Comparison of ENCODE assay signal across 8 cellular contexts in genomic region chr17:63405741-63406261, GRCh38. TPM values are rescaled to one million over a fixed set of nuclear protein-coding genes. Genes with fewer than 3 reads are reported as not detected.
A peak's percentile ranks its signal among the peaks of the same experiment; 100 is the strongest.
DNase-seq lines count a peak whose midpoint lies in the region; ATAC-seq and TF ChIP-seq lines count a peak whose summit lies in the region.

No MANE protein-coding gene starts in this region.

- peak overlapping the region in 1 of 2 donors; percentile 5 for H3K27ac Mint-ChIP-seq in activated naive CD4-positive, alpha-beta T cell treated with anti-CD3 and anti-CD28 coated beads, Interleukin-2, amount 50 U/mL, for 72 hours
- H3K27ac Mint-ChIP-seq in progenitor cell of endocrine pancreas, result no peak overlapping the region

- peak; percentile 59 for TF ChIP-seq CTCF in foreskin fibroblast (IDR thresholded peaks at IDR 0.05; ENCODE audit: low read depth, low read length)
- TF ChIP-seq CTCF in progenitor cell of endocrine pancreas (IDR thresholded peaks at IDR 0.05; ENCODE audit: unreplicated experiment), result peak; percentile 67

- H3K4me3 ChIP-seq in foreskin fibroblast (ENCODE audit: low read depth in 1 of 2, low read length in 2 of 2), result no peak overlapping the region

- H3K36me3 Mint-ChIP-seq in activated naive CD4-positive, alpha-beta T cell treated with anti-CD3 and anti-CD28 coated beads, Interleukin-2, amount 50 U/mL, for 72 hours, result no peaks in the 10 kb centered on the region
- no peaks in the 10 kb centered on the region for H3K36me3 Mint-ChIP-seq in progenitor cell of endocrine pancreas (ENCODE audit: insufficient read depth)

- H3K4me1 Mint-ChIP-seq in progenitor cell of endocrine pancreas (ENCODE audit: low read depth), result no peaks in the 10 kb centered on the region

- no peak overlapping the region for H3K4me3 Mint-ChIP-seq in progenitor cell of endocrine pancreas (ENCODE audit: low read depth)

- H3K9me3 Mint-ChIP-seq in activated naive CD4-positive, alpha-beta T cell treated with anti-CD3 and anti-CD28 coated beads, Interleukin-2, amount 50 U/mL, for 72 hours, result no peaks in the 10 kb centered on the region
- H3K9me3 Mint-ChIP-seq in progenitor cell of endocrine pancreas (ENCODE audit: low read depth), result no peaks in the 10 kb centered on the region

- no peak for DNase-seq in activated naive CD4-positive, alpha-beta T cell treated with anti-CD3 and anti-CD28 coated beads, Interleukin-2, amount 50 U/mL, for 72 hours (ENCODE audit: low spot score in 2 of 2)
- DNase-seq in activated naive CD4-positive, alpha-beta T cell (lab: John Stamatoyannopoulos, UW), result no peak
- DNase-seq in NCI-H1105 treated with DMSO at 0.1 percent for 48 hours (lab: John Stamatoyannopoulos, UW), result peak; percentile 64
- peak; percentile 57 for DNase-seq in SW480 (ENCODE audit: low spot score)
- DNase-seq in foreskin fibroblast, result peak; percentile 73 to 81
- DNase-seq in progenitor cell of endocrine pancreas (ENCODE audit: low spot score, unreplicated experiment), result no peak

- H3K27me3 Mint-ChIP-seq in progenitor cell of endocrine pancreas, result no peaks in the 10 kb centered on the region

- peak; percentile 87 to 92 for ATAC-seq in activated naive CD4-positive, alpha-beta T cell treated with anti-CD3 and anti-CD28 coated beads, Interleukin-2, amount 50 U/mL, for 72 hours
- ATAC-seq in HG03460 (IDR thresholded peaks at IDR 0.05; ENCODE audit: unreplicated experiment) (no peak), GM21786 (IDR thresholded peaks at IDR 0.05; ENCODE audit: unreplicated experiment) (no peak)

RNA-seq across cellular contexts. Expression of gene CYB561, which starts 40.3 kb away (rescaled TPM):
- total RNA-seq in activated naive CD4-positive, alpha-beta T cell treated with anti-CD3 and anti-CD28 coated beads, Interleukin-2, amount 50 U/mL, for 72 hours, result 1 to 10 TPM in 1 of 2 donors, under 1 TPM in 1; 0.27 to 2.7 TPM
- 34.5 and 37.3 TPM in 2 replicates for total RNA-seq in progenitor cell of endocrine pancreas

Comparison
In these comparisons a context has a peak if more than half of its experiments do, and no peak if none do; other contexts are left out.
1. ATAC-seq: peak in activated naive CD4-positive, alpha-beta T cell treated with anti-CD3 and anti-CD28 coated beads, Interleukin-2, amount 50 U/mL, for 72 hours (2 of 2); none in HG03460 (single experiment) and GM21786 (single experiment).
2. DNase-seq: peak in NCI-H1105 treated with DMSO at 0.1 percent for 48 hours (single experiment), SW480 (single experiment) and foreskin fibroblast (2 of 2); none in activated naive CD4-positive, alpha-beta T cell treated with anti-CD3 and anti-CD28 coated beads, Interleukin-2, amount 50 U/mL, for 72 hours (0 of 2), activated naive CD4-positive, alpha-beta T cell (0 of 4) and progenitor cell of endocrine pancreas (single experiment).